ENCODE assay signal across 9 cellular contexts in genomic region chr2:239223029-239223329, GRCh38.
A peak's percentile ranks its signal among the peaks of the same experiment; 100 is the strongest.
DNase-seq lines count a peak whose midpoint lies in the region; ATAC-seq and TF ChIP-seq lines count a peak whose summit lies in the region.
"Had no signal": no experiment of that assay in that cellular context is flagged by ENCODE, and none has a peak within 500 bp of the region (broad histone marks: within the 10 kb centered on the region; RNA-seq: fewer than 3 reads in every experiment).

No MANE protein-coding gene starts in this region.

- H3K4me3 Mint-ChIP-seq in activated naive CD4-positive, alpha-beta T cell treated with anti-CD3 and anti-CD28 coated beads, Interleukin-2, amount 50 U/mL, for 24 hours, result peak overlapping the region; percentile 47
- peak overlapping the region; percentile 60 for H3K4me3 Mint-ChIP-seq in chondrocyte (ENCODE audit: unreplicated experiment)

- no peak for TF ChIP-seq CTCF in chondrocyte (IDR thresholded peaks at IDR 0.05)
- no peak for TF ChIP-seq CTCF in upper lobe of right lung (IDR thresholded peaks at IDR 0.05)
- TF ChIP-seq CTCF in lower leg skin (IDR thresholded peaks at IDR 0.05), result no peak

- no peak for DNase-seq in activated naive CD4-positive, alpha-beta T cell treated with Interleukin-2 at 50 U/mL for 16 hours
- DNase-seq in chondrocyte (ENCODE audit: low spot score) (no peak), myocyte (ENCODE audit: low read depth) (peak; percentile 84), upper lobe of right lung (no peak), lower leg skin (ENCODE audit: low spot score in 2 of 2) (no peak), NCI-H748 (lab: John Stamatoyannopoulos, UW; ENCODE audit: unreplicated experiment) (no peak)
- DNase-seq in NK-92 treated with Interleukin-12 subunit alpha and Interleukin-12 subunit beta, amount 100 ng/mL, for 24 hours (lab: John Stamatoyannopoulos, UW), result no peak
- DNase-seq: COR-L47 had no signal

- 49 to 52% methylated on average over 6 of the region's 6 CpGs for WGBS in lower leg skin, 2 donors

- peak overlapping the region; percentile 89 for H3K27ac ChIP-seq in upper lobe of right lung

- no peak for TF ChIP-seq POLR2A in lower leg skin (IDR thresholded peaks at IDR 0.05)

- peaks cover 89% of the 10 kb centered on the region for H3K4me1 Mint-ChIP-seq in activated naive CD4-positive, alpha-beta T cell treated with anti-CD3 and anti-CD28 coated beads, Interleukin-2, amount 50 U/mL, for 24 hours
- peaks cover 77% of the 10 kb centered on the region for H3K4me1 Mint-ChIP-seq in chondrocyte (ENCODE audit: low read depth)

- no peaks in the 10 kb centered on the region for H3K9me3 Mint-ChIP-seq in activated naive CD4-positive, alpha-beta T cell treated with anti-CD3 and anti-CD28 coated beads, Interleukin-2, amount 50 U/mL, for 24 hours
- H3K9me3 Mint-ChIP-seq in chondrocyte (ENCODE audit: low read depth), result no peaks in the 10 kb centered on the region

- H3K27me3 Mint-ChIP-seq in activated naive CD4-positive, alpha-beta T cell treated with anti-CD3 and anti-CD28 coated beads, Interleukin-2, amount 50 U/mL, for 24 hours, result no peaks in the 10 kb centered on the region
- H3K27me3 Mint-ChIP-seq in chondrocyte (ENCODE audit: low read depth), result no peaks in the 10 kb centered on the region

- H3K36me3 Mint-ChIP-seq in activated naive CD4-positive, alpha-beta T cell treated with anti-CD3 and anti-CD28 coated beads, Interleukin-2, amount 50 U/mL, for 24 hours, result no peaks in the 10 kb centered on the region
- H3K36me3 Mint-ChIP-seq in chondrocyte (ENCODE audit: low read depth), result no peaks in the 10 kb centered on the region

- no peak overlapping the region for H3K4me3 ChIP-seq in upper lobe of right lung
- no peak overlapping the region for H3K4me3 ChIP-seq in lower leg skin (ENCODE audit: low read depth, poor library complexity, severe bottlenecking)

- H3K36me3 ChIP-seq in upper lobe of right lung, result no peaks in the 10 kb centered on the region

- no peaks in the 10 kb centered on the region for H3K27me3 ChIP-seq in upper lobe of right lung

- ATAC-seq in upper lobe of right lung, result peak; percentile 52

- intact Hi-C loops in upper lobe of right lung (cut with DNase I), result no loop called here
- intact Hi-C loops in lower leg skin (cut with DNase I; ENCODE audit: low total_unique reads), result no loop called here

- no peaks in the 10 kb centered on the region for H3K9me3 ChIP-seq in upper lobe of right lung

- peak overlapping the region; percentile 88 for H3K27ac Mint-ChIP-seq in activated naive CD4-positive, alpha-beta T cell treated with anti-CD3 and anti-CD28 coated beads, Interleukin-2, amount 50 U/mL, for 24 hours
- H3K27ac Mint-ChIP-seq in chondrocyte (ENCODE audit: unreplicated experiment), result peak overlapping the region; percentile 95

- peaks cover 59% of the 10 kb centered on the region for H3K4me1 ChIP-seq in upper lobe of right lung
